In genomic region chr6:138575257-138575656, GRCh38 we compare ENCODE assay signal across 28 cellular contexts.
"Had no signal": no experiment of that assay in that cellular context is flagged by ENCODE, and none has a peak within 500 bp of the region (broad histone marks: within the 10 kb centered on the region; RNA-seq: fewer than 3 reads in every experiment).

No MANE protein-coding gene starts in this region.

- H3K9me3 Mint-ChIP-seq: immature natural killer cell; naive thymus-derived CD8-positive, alpha-beta T cell; nephron; stimulated activated effector memory CD8-positive, alpha-beta T cell treated with anti-CD3 and anti-CD28 coated beads, Interleukin-12 subunit alpha, Interleukin-12 subunit beta, amount 100 ng/mL, for 72 hours; stimulated activated naive CD8-positive, alpha-beta T cell treated with anti-CD3 and anti-CD28 coated beads, Interleukin-15, Interleukin-2, amounts not matched to agents 100 ng/mL and 50 ng/mL, for 24 hours had no signal

- FAIRE-seq: islet of Langerhans, kidney, urothelium cell line had no signal

- H3K4me1 Mint-ChIP-seq: immature natural killer cell; stimulated activated effector memory CD8-positive, alpha-beta T cell treated with anti-CD3 and anti-CD28 coated beads, Interleukin-12 subunit alpha, Interleukin-12 subunit beta, amount 100 ng/mL, for 72 hours had no signal

- H3K27ac ChIP-seq: left lung, lower lobe of right lung, ovary, right atrium auricular region, skin epidermis, suprapubic skin, thoracic aorta, tibial artery, upper lobe of right lung had no signal

- H3K4me3 Mint-ChIP-seq: immature natural killer cell; naive thymus-derived CD8-positive, alpha-beta T cell; nephron; stimulated activated effector memory CD8-positive, alpha-beta T cell treated with anti-CD3 and anti-CD28 coated beads, Interleukin-12 subunit alpha, Interleukin-12 subunit beta, amount 100 ng/mL, for 72 hours; stimulated activated naive CD8-positive, alpha-beta T cell treated with anti-CD3 and anti-CD28 coated beads, Interleukin-15, Interleukin-2, amounts not matched to agents 100 ng/mL and 50 ng/mL, for 24 hours had no signal

- H3K4me1 ChIP-seq: left lung, upper lobe of right lung had no signal

- H3K4me3 ChIP-seq: left lung, lower lobe of right lung, ovary, right atrium auricular region, skin epidermis, suprapubic skin, thoracic aorta, tibial artery, upper lobe of right lung had no signal

- DNase-seq: hypothalamus; immature natural killer cell; kidney; left colon; left lung; lower lobe of right lung; mammary epithelial cell; mesenchymal stem cell; naive thymus-derived CD8-positive, alpha-beta T cell; ovary; stimulated activated CD4-positive, alpha-beta T cell treated with anti-CD3 and anti-CD28 coated beads, Interleukin-12 subunit alpha, Interleukin-12 subunit beta, amount 100 ng/mL, for 4 hours; stimulated activated CD4-positive, alpha-beta T cell treated with anti-CD3 and anti-CD28 coated beads, Interleukin-15, amount 100 ng/mL, for 24 hours; stimulated activated CD4-positive, alpha-beta T cell treated with anti-CD3 and anti-CD28 coated beads, Interleukin-4, amount 100 ng/mL, for 24 hours; stimulated activated naive CD4-positive, alpha-beta T cell; tibial artery; trophoblast cell; upper lobe of right lung had no signal

- ATAC-seq: left colon; left lung; lower lobe of right lung; naive thymus-derived CD8-positive, alpha-beta T cell; sciatic nerve; stimulated activated effector memory CD8-positive, alpha-beta T cell treated with anti-CD3 and anti-CD28 coated beads, Interleukin-12 subunit alpha, Interleukin-12 subunit beta, amount 100 ng/mL, for 72 hours; upper lobe of right lung had no signal

- H3K27me3 Mint-ChIP-seq: progenitor cell of endocrine pancreas; stimulated activated naive CD8-positive, alpha-beta T cell treated with anti-CD3 and anti-CD28 coated beads, Interleukin-15, Interleukin-2, amounts not matched to agents 100 ng/mL and 50 ng/mL, for 24 hours had no signal

- H3K27me3 ChIP-seq: ovary, right atrium auricular region, suprapubic skin, tibial artery, upper lobe of right lung had no signal

- H3K9me3 ChIP-seq: left lung, lower lobe of right lung, ovary, right atrium auricular region, suprapubic skin, thoracic aorta, tibial artery, upper lobe of right lung had no signal

- H3K36me3 ChIP-seq: left lung, lower lobe of right lung, ovary, right atrium auricular region, suprapubic skin, thoracic aorta, tibial artery, upper lobe of right lung had no signal

- H3K36me3 Mint-ChIP-seq: immature natural killer cell; naive thymus-derived CD8-positive, alpha-beta T cell; stimulated activated effector memory CD8-positive, alpha-beta T cell treated with anti-CD3 and anti-CD28 coated beads, Interleukin-12 subunit alpha, Interleukin-12 subunit beta, amount 100 ng/mL, for 72 hours had no signal

- H3K27ac Mint-ChIP-seq: immature natural killer cell; naive thymus-derived CD8-positive, alpha-beta T cell; nephron; progenitor cell of endocrine pancreas; stimulated activated effector memory CD8-positive, alpha-beta T cell treated with anti-CD3 and anti-CD28 coated beads, Interleukin-12 subunit alpha, Interleukin-12 subunit beta, amount 100 ng/mL, for 72 hours; stimulated activated naive CD8-positive, alpha-beta T cell treated with anti-CD3 and anti-CD28 coated beads, Interleukin-15, Interleukin-2, amounts not matched to agents 100 ng/mL and 50 ng/mL, for 24 hours had no signal
